In the genomic region with DNA sequence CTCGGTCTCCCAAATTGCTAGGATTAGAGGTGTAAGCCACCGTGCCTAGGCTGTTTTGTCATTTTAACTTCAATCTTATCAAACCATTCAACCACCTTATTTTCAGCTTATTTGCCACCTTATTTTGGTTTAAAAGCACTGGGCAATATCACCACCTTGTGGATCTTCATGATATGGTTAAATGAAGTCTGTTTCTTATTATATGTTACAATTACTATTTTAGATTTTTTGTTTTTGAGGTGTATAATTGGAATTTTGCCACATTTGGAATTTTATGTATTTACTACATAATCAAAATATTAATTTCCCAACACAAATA, we compare ENCODE assay signal across 8 cellular contexts. TPM values are rescaled to one million over a fixed set of nuclear protein-coding genes. Genes with fewer than 3 reads are reported as not detected.
DNase-seq lines count a peak whose midpoint lies in the region; TF ChIP-seq lines count a peak whose summit lies in the region.

No MANE protein-coding gene starts in this region.

- H3K79me2 ChIP-seq in SK-N-SH (ENCODE audit: insufficient read depth): no peaks in the 10 kb centered on the region

- no peaks in the 10 kb centered on the region for H3F3A ChIP-seq in SK-N-SH (replicated peaks; ENCODE audit: insufficient read depth)

- H4K20me1 ChIP-seq in SK-N-SH (ENCODE audit: insufficient read depth): no peaks in the 10 kb centered on the region

- H3K9me2 ChIP-seq in SK-N-SH: no peaks in the 10 kb centered on the region

- TF ChIP-seq CTCF in SK-N-SH (IDR thresholded peaks at IDR 0.05): peak; percentile 77

- CTCF ChIA-PET in SK-N-SH (lab: Yijun Ruan, JAX): interaction anchor here (0.6 to 2.5 kb wide), 31 partner anchors 8 to 466 kb away, joined by 3 to 24 read pairs (median 4); a partner anchor contains a TSS

- no peak overlapping the region for H3K4me3 ChIP-seq in SK-N-SH (ENCODE audit: low read depth in 2 of 2, low read length in 1 of 2)

- POLR2A ChIA-PET in SK-N-SH (lab: Yijun Ruan, JAX): no interaction called here

- DNase-seq in AG08396 (ENCODE audit: low spot score) (peak; percentile 11), HT1080 (ENCODE audit: low read depth) (peak; percentile 48), SK-N-SH (no peak), iris pigment epithelial cell (ENCODE audit: low read depth) (peak; percentile 62), HK-2 (ENCODE audit: unreplicated experiment) (no peak), UCSD-AML1 (lab: John Stamatoyannopoulos, UW; ENCODE audit: unreplicated experiment) (no peak)
- no peak for DNase-seq in activated CD8-positive, alpha-beta memory T cell treated with anti-CD3 and anti-CD28 coated beads, Interleukin-2, amount 50 U/mL, for 48 hours
- no peak for DNase-seq in activated CD4-positive, alpha-beta T cell treated with anti-CD3 and anti-CD28 coated beads for 4 hours

- no peak overlapping the region for H3K4me2 ChIP-seq in SK-N-SH

- H3K36me3 ChIP-seq in SK-N-SH (replicated peaks in 1 of 2; ENCODE audit: control insufficient read depth in 1 of 2, insufficient read depth in 2 of 2, low read length in 1 of 2): peaks cover 0 to 4% of the 10 kb centered on the region in 2 experiments

- H3K27ac ChIP-seq in SK-N-SH (ENCODE audit: low read depth in 2 of 2, low read length in 1 of 2): no peak overlapping the region

- peaks cover 0 to 3% of the 10 kb centered on the region in 2 experiments; a peak in 1 of 4 replicates for H3K4me1 ChIP-seq in SK-N-SH (ENCODE audit: control insufficient read depth in 1 of 2, insufficient read depth in 2 of 2, low read depth in 1 of 2, low read length in 1 of 2)

- no peaks in the 10 kb centered on the region for H3K9me3 ChIP-seq in SK-N-SH

- WGBS in SK-N-SH (ENCODE audit: low lambda C conversion rate): 19% methylated on average over 2 of the region's 2 CpGs

- no peak for TF ChIP-seq EP300 in SK-N-SH (IDR thresholded peaks at IDR 0.05; ENCODE audit: borderline replicate concordance in 1 of 2, low read depth in 1 of 2, low read length in 1 of 2)

- no peaks in the 10 kb centered on the region for H3K27me3 ChIP-seq in SK-N-SH (ENCODE audit: insufficient read depth)

- peak; percentile 88 for TF ChIP-seq RAD21 in SK-N-SH (IDR thresholded peaks at IDR 0.05; ENCODE audit: low read length)

- no peak overlapping the region for H3K9ac ChIP-seq in SK-N-SH

- H2AFZ ChIP-seq in SK-N-SH (ENCODE audit: low read depth): peak overlapping the region; percentile 37; the same call in 1 of the 2 replicates

TF ChIP-seq in SK-N-SH, 30 proteins besides CTCF, POLR2A, EP300 and RAD21:
- TF ChIP-seq MEF2A (IDR thresholded peaks at IDR 0.05; ENCODE audit: borderline replicate concordance, low read depth) (no peak), SMC3 (IDR thresholded peaks at IDR 0.05; ENCODE audit: low read depth, low read length) (peak; percentile 64), GABPA (IDR thresholded peaks at IDR 0.05; ENCODE audit: low read depth) (no peak), POLR2AphosphoS5 (IDR thresholded peaks at IDR 0.05; ENCODE audit: low read depth, low read length) (no peak), NRF1 (IDR thresholded peaks at IDR 0.05; ENCODE audit: low read depth, low read length) (no peak), TCF12 (IDR thresholded peaks at IDR 0.05) (peak; percentile 30; the same call in 1 of the 2 replicates), TAF1 (IDR thresholded peaks at IDR 0.05; ENCODE audit: borderline replicate concordance, low read depth, low read length) (no peak), TEAD4 (IDR thresholded peaks at IDR 0.05; ENCODE audit: borderline replicate concordance, insufficient read depth) (no peak), JUND (IDR thresholded peaks at IDR 0.05) (no peak), RFX5 (IDR thresholded peaks at IDR 0.05; ENCODE audit: low read length) (no peak)
- TF ChIP-seq, protein P1, sequence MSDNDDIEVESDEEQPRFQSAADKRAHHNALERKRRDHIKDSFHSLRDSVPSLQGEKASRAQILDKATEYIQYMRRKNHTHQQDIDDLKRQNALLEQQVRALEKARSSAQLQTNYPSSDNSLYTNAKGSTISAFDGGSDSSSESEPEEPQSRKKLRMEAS (IDR thresholded peaks at IDR 0.05; ENCODE audit: low read depth): no peak
- TF ChIP-seq, protein P2, sequence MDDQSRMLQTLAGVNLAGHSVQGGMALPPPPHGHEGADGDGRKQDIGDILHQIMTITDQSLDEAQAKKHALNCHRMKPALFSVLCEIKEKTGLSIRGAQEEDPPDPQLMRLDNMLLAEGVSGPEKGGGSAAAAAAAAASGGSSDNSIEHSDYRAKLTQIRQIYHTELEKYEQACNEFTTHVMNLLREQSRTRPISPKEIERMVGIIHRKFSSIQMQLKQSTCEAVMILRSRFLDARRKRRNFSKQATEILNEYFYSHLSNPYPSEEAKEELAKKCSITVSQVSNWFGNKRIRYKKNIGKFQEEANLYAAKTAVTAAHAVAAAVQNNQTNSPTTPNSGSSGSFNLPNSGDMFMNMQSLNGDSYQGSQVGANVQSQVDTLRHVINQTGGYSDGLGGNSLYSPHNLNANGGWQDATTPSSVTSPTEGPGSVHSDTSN (IDR thresholded peaks at IDR 0.05): no peak
- TF ChIP-seq, protein P3, sequence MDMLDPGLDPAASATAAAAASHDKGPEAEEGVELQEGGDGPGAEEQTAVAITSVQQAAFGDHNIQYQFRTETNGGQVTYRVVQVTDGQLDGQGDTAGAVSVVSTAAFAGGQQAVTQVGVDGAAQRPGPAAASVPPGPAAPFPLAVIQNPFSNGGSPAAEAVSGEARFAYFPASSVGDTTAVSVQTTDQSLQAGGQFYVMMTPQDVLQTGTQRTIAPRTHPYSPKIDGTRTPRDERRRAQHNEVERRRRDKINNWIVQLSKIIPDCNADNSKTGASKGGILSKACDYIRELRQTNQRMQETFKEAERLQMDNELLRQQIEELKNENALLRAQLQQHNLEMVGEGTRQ (IDR thresholded peaks at IDR 0.05; ENCODE audit: borderline replicate concordance, low read depth, low read length): no peak

RNA-seq across cellular contexts. Expression of a gene that starts 43.8 kb away (rescaled TPM):
- total RNA-seq in HT1080 (2014; rRNA removed; shearing (Covaris generic)): 1.1 and 1.8 TPM in 2 replicates
- polyA plus RNA-seq in HT1080 (2015; cell fraction: cytosol; rRNA removed): 0.76 and 0.96 TPM in 2 replicates
- 1.6 and 1.8 TPM in 2 replicates for polyA plus RNA-seq in HT1080 (2015; cell fraction: nucleus; rRNA removed)
- polyA plus RNA-seq in SK-N-SH (2012; rRNA removed): 5.9 and 7.8 TPM in 2 replicates
- 7.2 and 7.3 TPM in 2 replicates for polyA plus RNA-seq in SK-N-SH (2012; cell fraction: cytosol; rRNA removed)
- 6.0 and 12.7 TPM in 2 replicates for polyA plus RNA-seq in SK-N-SH (2012; cell fraction: nucleus; rRNA removed)

Comparison
In these comparisons a context has a peak if more than half of its experiments do, and no peak if none do; other contexts are left out.
1. DNase-seq: peak in AG08396 (single experiment), HT1080 (single experiment) and iris pigment epithelial cell (single experiment); none in SK-N-SH (single experiment), activated CD8-positive, alpha-beta memory T cell treated with anti-CD3 and anti-CD28 coated beads, Interleukin-2, amount 50 U/mL, for 48 hours (single experiment), HK-2 (single experiment), activated CD4-positive, alpha-beta T cell treated with anti-CD3 and anti-CD28 coated beads for 4 hours (0 of 2) and UCSD-AML1 (single experiment).